19 cellular contexts compared by ENCODE assay signal in genomic region chr5:43140286-43140685, GRCh38. TPM values are rescaled to one million over a fixed set of nuclear protein-coding genes. Genes with fewer than 3 reads are reported as not detected.
DNase-seq lines count a peak whose midpoint lies in the region; ATAC-seq, FAIRE-seq and TF ChIP-seq lines count a peak whose summit lies in the region.
"Had no signal": no experiment of that assay in that cellular context is flagged by ENCODE, and none has a peak within 500 bp of the region (broad histone marks: within the 10 kb centered on the region; RNA-seq: fewer than 3 reads in every experiment).

No MANE protein-coding gene starts in this region.

- H3K36me3 Mint-ChIP-seq in CD4-positive, alpha-beta T cell (ENCODE audit: low read depth): peaks cover 83% of the 10 kb centered on the region
- H3K36me3 Mint-ChIP-seq in activated CD8-positive, alpha-beta T cell treated with anti-CD3 and anti-CD28 coated beads for 36 hours (ENCODE audit: low read depth): peaks cover 60% of the 10 kb centered on the region
- H3K36me3 Mint-ChIP-seq in endothelial cell (ENCODE audit: low read depth, unreplicated experiment): peaks cover 15% of the 10 kb centered on the region

- H3K27me3 ChIP-seq in CD4-positive, alpha-beta T cell (ENCODE audit: control insufficient read depth, insufficient read depth, low read length): no peaks in the 10 kb centered on the region
- H3K27me3 ChIP-seq: colonic mucosa had no signal

- POLR2A ChIA-PET in CD4-positive, alpha-beta T cell (lab: Charles Lee): interaction anchor here (1.1 to 2.5 kb wide), 3 partner anchors 19 to 133 kb away, joined by 4 to 23 read pairs (median 4); partner anchors contain the start of gene ZNF131
- POLR2A ChIA-PET in activated CD8-positive, alpha-beta T cell treated with anti-CD3 and anti-CD28 coated beads for 36 hours (lab: Charles Lee): interaction anchor here (0.8 to 2.1 kb wide), 2 partner anchors 11 to 53 kb away, joined by 3 to 9 read pairs; no protein-coding TSS in a partner anchor

- H3K9me3 Mint-ChIP-seq in CD4-positive, alpha-beta T cell: no peaks in the 10 kb centered on the region
- H3K9me3 Mint-ChIP-seq in activated CD8-positive, alpha-beta T cell treated with anti-CD3 and anti-CD28 coated beads for 36 hours: no peaks in the 10 kb centered on the region
- H3K9me3 Mint-ChIP-seq in endothelial cell (ENCODE audit: unreplicated experiment): no peaks in the 10 kb centered on the region

- H3K4me1 Mint-ChIP-seq in CD4-positive, alpha-beta T cell (ENCODE audit: low read depth): peaks cover 61% of the 10 kb centered on the region
- peaks cover 50% of the 10 kb centered on the region for H3K4me1 Mint-ChIP-seq in activated CD8-positive, alpha-beta T cell treated with anti-CD3 and anti-CD28 coated beads for 36 hours (ENCODE audit: low read depth)
- peaks cover 5% of the 10 kb centered on the region for H3K4me1 Mint-ChIP-seq in endothelial cell (ENCODE audit: unreplicated experiment)

- CTCF ChIA-PET in CD4-positive, alpha-beta T cell (lab: Charles Lee): interaction anchor here (1.1 to 1.7 kb wide), 2 partner anchors 30 to 34 kb away, joined by 4 to 6 read pairs; no protein-coding TSS in a partner anchor
- CTCF ChIA-PET in activated CD8-positive, alpha-beta T cell treated with anti-CD3 and anti-CD28 coated beads for 36 hours (lab: Charles Lee): interaction anchor here (1.2 to 2.5 kb wide), 4 partner anchors 17 to 250 kb away, joined by 3 to 8 read pairs (median 4); no protein-coding TSS in a partner anchor

- no peaks in the 10 kb centered on the region for H3K9me3 ChIP-seq in CD4-positive, alpha-beta T cell (ENCODE audit: control insufficient read depth, low read length)
- H3K9me3 ChIP-seq: colonic mucosa, lower lobe of right lung had no signal

- TF ChIP-seq POLR2A in GM12892 (IDR thresholded peaks at IDR 0.05; ENCODE audit: low read depth, low read length): no peak

- peak; percentile 29 for DNase-seq in AG09309 (ENCODE audit: low read depth)
- DNase-seq in CD4-positive, alpha-beta T cell: no peak
- no peak for DNase-seq in activated CD8-positive, alpha-beta T cell treated with anti-CD3 and anti-CD28 coated beads for 36 hours
- peak; percentile 59 for DNase-seq in fibroblast of peridontal ligament (ENCODE audit: extremely low read depth)
- no peak for DNase-seq in endothelial cell (ENCODE audit: low spot score)
- no peak for DNase-seq in GM12892 (ENCODE audit: insufficient read length)
- no peak for DNase-seq in DMS79 treated with DMSO at 0.1 percent for 48 hours (lab: John Stamatoyannopoulos, UW)
- no peak for DNase-seq in mucosa of gallbladder (ENCODE audit: low spot score)
- DNase-seq: activated CD4-positive, alpha-beta T cell treated with anti-CD3 and anti-CD28 coated beads for 1 hour; AML-193; anterior cingulate cortex; colonic mucosa; DMS 273 treated with DMSO at 0.1 percent for 48 hours; lower lobe of right lung; NCI-H510A treated with DMSO at 0.1 percent for 48 hours; posterior cingulate gyrus; Right ventricle myocardium superior; stimulated activated CD4-positive, alpha-beta T cell treated with anti-CD3 and anti-CD28 coated beads, Interleukin-4, amount 100 ng/mL, for 4 hours had no signal

- FAIRE-seq in GM12892 (lab: Jason Lieb, UNC): no peak
- FAIRE-seq: islet of Langerhans had no signal

- peak; percentile 29 for ATAC-seq in CD4-positive, alpha-beta T cell (ENCODE audit: poor library complexity)
- peak; percentile 88 for ATAC-seq in activated CD8-positive, alpha-beta T cell treated with anti-CD3 and anti-CD28 coated beads for 36 hours
- ATAC-seq: lower lobe of right lung had no signal

- H3K27ac ChIP-seq in CD4-positive, alpha-beta T cell (ENCODE audit: low read depth, low read length): no peak overlapping the region
- H3K27ac ChIP-seq: colonic mucosa, lower lobe of right lung had no signal

- H3K4me3 ChIP-seq in AG09309 (ENCODE audit: control insufficient read depth, low read depth, low read length): no peak overlapping the region
- H3K4me3 ChIP-seq: colonic mucosa, lower lobe of right lung had no signal

- no peak for TF ChIP-seq CTCF in AG09309 (IDR thresholded peaks at IDR 0.05; ENCODE audit: control insufficient read depth, insufficient read depth, low read depth, low read length, missing control alignments)
- TF ChIP-seq CTCF in CD4-positive, alpha-beta T cell (IDR thresholded peaks at IDR 0.05): no peak
- TF ChIP-seq CTCF in activated CD8-positive, alpha-beta T cell treated with anti-CD3 and anti-CD28 coated beads for 36 hours (IDR thresholded peaks at IDR 0.05): no peak
- no peak for TF ChIP-seq CTCF in endothelial cell (IDR thresholded peaks at IDR 0.05; ENCODE audit: unreplicated experiment)

- H3K27ac Mint-ChIP-seq in CD4-positive, alpha-beta T cell: peak overlapping the region; percentile 61
- peak overlapping the region; percentile 62 for H3K27ac Mint-ChIP-seq in activated CD8-positive, alpha-beta T cell treated with anti-CD3 and anti-CD28 coated beads for 36 hours
- H3K27ac Mint-ChIP-seq in endothelial cell (ENCODE audit: unreplicated experiment): no peak overlapping the region

- intact Hi-C loops in CD4-positive, alpha-beta T cell (cut with DNase I, micrococcal nuclease): no loop called here
- intact Hi-C loops in activated CD8-positive, alpha-beta T cell treated with anti-CD3 and anti-CD28 coated beads for 36 hours (cut with micrococcal nuclease): no loop called here

- H3K27me3 Mint-ChIP-seq in CD4-positive, alpha-beta T cell: no peaks in the 10 kb centered on the region
- H3K27me3 Mint-ChIP-seq in activated CD8-positive, alpha-beta T cell treated with anti-CD3 and anti-CD28 coated beads for 36 hours: no peaks in the 10 kb centered on the region
- no peaks in the 10 kb centered on the region for H3K27me3 Mint-ChIP-seq in endothelial cell (ENCODE audit: unreplicated experiment)

- H3K4me3 Mint-ChIP-seq in CD4-positive, alpha-beta T cell: no peak overlapping the region
- H3K4me3 Mint-ChIP-seq in activated CD8-positive, alpha-beta T cell treated with anti-CD3 and anti-CD28 coated beads for 36 hours: no peak overlapping the region
- no peak overlapping the region for H3K4me3 Mint-ChIP-seq in endothelial cell (ENCODE audit: unreplicated experiment)

RNA-seq across cellular contexts. Expression of gene ZNF131, which starts 19.6 kb away (rescaled TPM):
- total RNA-seq in CD4-positive, alpha-beta T cell: 10 to 100 TPM; 71.7 to 72.4 TPM
- 10 to 100 TPM; 34.8 to 36.6 TPM for total RNA-seq in activated CD8-positive, alpha-beta T cell treated with anti-CD3 and anti-CD28 coated beads for 36 hours
- total RNA-seq in endothelial cell (ENCODE audit: unreplicated experiment) (30.4 TPM), mucosa of gallbladder (22.8 TPM)
- 26.1 TPM for polyA plus RNA-seq in GM12892 (2012; ENCODE audit: missing spikeins)

RNA-seq across cellular contexts. Expression of gene NIM1K, which starts 51.7 kb away (rescaled TPM):
- total RNA-seq in CD4-positive, alpha-beta T cell: under 1 TPM; 0.08 to 0.44 TPM
- 1 to 10 TPM; 2.1 to 3.2 TPM for total RNA-seq in activated CD8-positive, alpha-beta T cell treated with anti-CD3 and anti-CD28 coated beads for 36 hours
- 0.15 TPM for total RNA-seq in endothelial cell (ENCODE audit: unreplicated experiment)
- polyA plus RNA-seq in GM12892 (2012; ENCODE audit: missing spikeins): 1.5 TPM
- 0.26 TPM for total RNA-seq in mucosa of gallbladder

Comparison
In these comparisons a context has a peak if more than half of its experiments do, and no peak if none do; other contexts are left out.
1. DNase-seq: peak in AG09309 (single experiment) and fibroblast of peridontal ligament (single experiment); none in CD4-positive, alpha-beta T cell (0 of 10), activated CD8-positive, alpha-beta T cell treated with anti-CD3 and anti-CD28 coated beads for 36 hours (single experiment), endothelial cell (single experiment), GM12892 (single experiment), DMS79 treated with DMSO at 0.1 percent for 48 hours (single experiment) and mucosa of gallbladder (single experiment).